ENCODE assay signal across 15 cellular contexts in the genomic region with DNA sequence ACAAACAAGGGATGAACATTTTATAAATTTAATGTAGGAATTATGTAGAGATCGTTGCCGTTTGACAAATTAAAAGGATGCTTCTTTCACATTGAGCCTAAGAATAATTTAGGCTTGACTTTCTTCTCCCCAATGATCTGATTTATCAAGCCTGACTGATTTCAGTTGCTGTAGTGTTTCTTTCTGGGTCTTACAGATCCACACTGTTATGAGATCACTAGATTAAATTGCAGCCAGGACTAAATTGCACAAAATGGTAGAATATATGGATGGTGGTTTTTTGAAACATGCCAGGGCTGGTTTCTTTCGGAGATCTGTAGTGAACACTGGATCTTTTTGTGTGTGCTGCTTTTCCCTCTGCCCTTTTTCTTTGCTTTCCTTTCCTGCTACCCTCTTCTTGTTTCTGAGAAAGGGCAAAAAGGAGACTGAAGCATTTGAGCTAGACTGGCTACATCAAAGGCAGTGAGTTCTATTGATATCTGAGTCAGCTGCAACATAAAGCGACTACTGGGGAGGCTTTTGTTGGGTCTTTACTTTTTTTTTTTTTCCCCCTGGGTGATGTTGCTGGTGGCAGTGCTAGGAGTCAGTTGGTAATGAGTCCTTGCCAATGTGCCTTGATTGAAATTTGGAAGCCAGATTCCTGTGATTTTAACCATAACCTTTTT.
DNase-seq lines count a peak whose midpoint lies in the region; ATAC-seq and TF ChIP-seq lines count a peak whose summit lies in the region.
"Had no signal": no experiment of that assay in that cellular context is flagged by ENCODE, and none has a peak within 500 bp of the region (broad histone marks: within the 10 kb centered on the region; RNA-seq: fewer than 3 reads in every experiment).

No MANE protein-coding gene starts in this region.

- DNase-seq in NCI-H69 (lab: John Stamatoyannopoulos, UW) (peak; percentile 24), neural crest cell (ENCODE audit: low read depth, low spot score) (no peak), coronary artery (ENCODE audit: low spot score) (no peak), hippocampal formation (lab: John Stamatoyannopoulos, UW) (no peak), head of caudate nucleus (no peak)
- DNase-seq: adrenal gland, HFFc6, immature natural killer cell, mucosa of descending colon, NCI-H1930, NCI-H82 had no signal

- peak overlapping the region; percentile 80 for H3K4me3 Mint-ChIP-seq in neural crest cell
- H3K4me3 Mint-ChIP-seq: HFFc6, immature natural killer cell had no signal

- H3K79me2 ChIP-seq in DOHH2 (ENCODE audit: control insufficient read depth, low read length) = peaks cover 84% of the 10 kb centered on the region

- intact Hi-C loops in head of caudate nucleus (cut with DNase I) = no loop called here

- H3K36me3 Mint-ChIP-seq in neural crest cell (ENCODE audit: low read depth) = peaks cover 7% of the 10 kb centered on the region
- H3K36me3 Mint-ChIP-seq: immature natural killer cell had no signal

- H3K27ac Mint-ChIP-seq in neural crest cell (ENCODE audit: unreplicated experiment) = peak overlapping the region; percentile 63
- H3K27ac Mint-ChIP-seq: HFFc6, immature natural killer cell had no signal

- H3K4me1 ChIP-seq in DOHH2 (ENCODE audit: control insufficient read depth, low read length) (peaks cover 76% of the 10 kb centered on the region), ectodermal cell (ENCODE audit: control insufficient read depth, insufficient read depth, low read length) (peaks cover 21% of the 10 kb centered on the region)

- WGBS in ectodermal cell, 2 experiments = 54 to 58% methylated on average over 4 of the region's 4 CpGs

- TF ChIP-seq CTCF in DOHH2 (IDR thresholded peaks at IDR 0.05; ENCODE audit: low read depth, low read length, poor library complexity, severe bottlenecking) (no peak), neural crest cell (conservative IDR thresholded peaks at IDR 0.05) (no peak), coronary artery (IDR thresholded peaks at IDR 0.05) (no peak)

- H4K20me1 ChIP-seq in DOHH2 (ENCODE audit: control insufficient read depth, insufficient read depth, low read depth, low read length) = peaks cover 10% of the 10 kb centered on the region; the same call in 1 of the 2 replicates

- H3K9me3 Mint-ChIP-seq in neural crest cell = no peaks in the 10 kb centered on the region
- H3K9me3 Mint-ChIP-seq: HFFc6, immature natural killer cell had no signal

- H3K4me3 ChIP-seq in DOHH2 (ENCODE audit: low read length) = no peak overlapping the region
- no peak overlapping the region for H3K4me3 ChIP-seq in ectodermal cell (ENCODE audit: insufficient read depth, low read depth, low read length)
- no peak overlapping the region for H3K4me3 ChIP-seq in coronary artery
- H3K4me3 ChIP-seq: adrenal gland, mucosa of descending colon had no signal

- H3K9me3 ChIP-seq in DOHH2 (ENCODE audit: control insufficient read depth, insufficient read depth, low read length) (no peaks in the 10 kb centered on the region), ectodermal cell (ENCODE audit: control insufficient read depth, low read length) (no peaks in the 10 kb centered on the region)
- H3K9me3 ChIP-seq: adrenal gland, mucosa of descending colon had no signal

- H3K27ac ChIP-seq in DOHH2 (ENCODE audit: low read depth, low read length) (no peak overlapping the region), ectodermal cell (ENCODE audit: insufficient read depth, low read depth, low read length, poor library complexity, severe bottlenecking) (peak overlapping the region; percentile 85), coronary artery (no peak overlapping the region)
- H3K27ac ChIP-seq: adrenal gland, C4-2B had no signal

- H3K4me1 Mint-ChIP-seq in neural crest cell = peaks cover 63% of the 10 kb centered on the region

- H3K9me2 ChIP-seq in DOHH2 (replicated peaks; ENCODE audit: control insufficient read depth, low read length) = no peaks in the 10 kb centered on the region

- H3K27me3 Mint-ChIP-seq in neural crest cell (ENCODE audit: low read depth) = no peaks in the 10 kb centered on the region

- H3F3A ChIP-seq in DOHH2 (ENCODE audit: control insufficient read depth, insufficient read depth) = peaks cover 11% of the 10 kb centered on the region

- no peak for ATAC-seq in GM19452 (IDR thresholded peaks at IDR 0.05; ENCODE audit: unreplicated experiment)
- ATAC-seq: mucosa of descending colon had no signal

- no peaks in the 10 kb centered on the region for H3K27me3 ChIP-seq in DOHH2 (ENCODE audit: control insufficient read depth, low read length)
- H3K27me3 ChIP-seq in ectodermal cell (ENCODE audit: control insufficient read depth, insufficient read depth, low read length, poor library complexity, severe bottlenecking) = no peaks in the 10 kb centered on the region
- H3K27me3 ChIP-seq: adrenal gland had no signal

- 0 out of 2 replicates have a peak overlapping the region, but pooled peaks have one; percentile 1 for H3K4me2 ChIP-seq in DOHH2 (ENCODE audit: low read length)

- H3K36me3 ChIP-seq in DOHH2 (ENCODE audit: control insufficient read depth, low read length) (peaks cover 6% of the 10 kb centered on the region; the same call in 1 of the 2 replicates), ectodermal cell (ENCODE audit: control insufficient read depth, insufficient read depth, low read length) (no peaks in the 10 kb centered on the region)
- H3K36me3 ChIP-seq: adrenal gland had no signal
